Comparison of ENCODE assay signal across 12 cellular contexts in genomic region chr20:41308726-41309413, GRCh38. TPM values are rescaled to one million over a fixed set of nuclear protein-coding genes. Genes with fewer than 3 reads are reported as not detected.
DNase-seq lines count a peak whose midpoint lies in the region; ATAC-seq and TF ChIP-seq lines count a peak whose summit lies in the region.
"Had no signal": no experiment of that assay in that cellular context is flagged by ENCODE, and none has a peak within 500 bp of the region (broad histone marks: within the 10 kb centered on the region; RNA-seq: fewer than 3 reads in every experiment).

No MANE protein-coding gene starts in this region.

- H3K4me3 Mint-ChIP-seq in CD4-positive, alpha-beta T cell, result no peak overlapping the region
- H3K4me3 Mint-ChIP-seq: activated CD4-positive, alpha-beta T cell treated with anti-CD3 and anti-CD28 coated beads, Interleukin-2, amount 10 ng/mL, durations not matched to agents 24 days and 14 days; naive thymus-derived CD8-positive, alpha-beta T cell had no signal

- intact Hi-C loops in CD4-positive, alpha-beta T cell (cut with DNase I, micrococcal nuclease), result no loop called here

- POLR2A ChIA-PET in CD4-positive, alpha-beta T cell (lab: Charles Lee), result interaction anchor here (0.9 kb wide), 1 partner anchor 8 kb away, joined by 3 read pairs; the partner anchor contains the start of gene ZHX3

- DNase-seq in AG20443 (ENCODE audit: low spot score) (peak; percentile 23), RWPE2 (ENCODE audit: low spot score) (no peak), fibroblast of gingiva (ENCODE audit: low read depth) (peak; percentile 39), omental fat pad (ENCODE audit: low spot score) (no peak), NCI-H1105 (lab: John Stamatoyannopoulos, UW) (no peak), kidney tubule cell (ENCODE audit: low spot score) (no peak)
- no peak for DNase-seq in CD4-positive, alpha-beta T cell
- DNase-seq: activated CD4-positive, alpha-beta T cell treated with anti-CD3 and anti-CD28 coated beads, Interleukin-2, amount 10 ng/mL, durations not matched to agents 24 days and 14 days; naive thymus-derived CD8-positive, alpha-beta T cell; NCI-H1694 treated with DMSO at 0.1 percent for 48 hours had no signal

- H3K4me1 ChIP-seq in RWPE2 (ENCODE audit: insufficient read depth, poor library complexity, severe bottlenecking), result peaks cover 27% of the 10 kb centered on the region

- CTCF ChIA-PET in CD4-positive, alpha-beta T cell (lab: Charles Lee), result no interaction called here

- H3K27me3 ChIP-seq in RWPE2 (ENCODE audit: insufficient read depth, poor library complexity, severe bottlenecking), result no peaks in the 10 kb centered on the region
- no peaks in the 10 kb centered on the region for H3K27me3 ChIP-seq in CD4-positive, alpha-beta T cell (ENCODE audit: control insufficient read depth, insufficient read depth, low read length)

- H3K27ac Mint-ChIP-seq in CD4-positive, alpha-beta T cell, result no peak overlapping the region
- H3K27ac Mint-ChIP-seq: activated CD4-positive, alpha-beta T cell treated with anti-CD3 and anti-CD28 coated beads, Interleukin-2, amount 10 ng/mL, durations not matched to agents 24 days and 14 days had no signal

- no peaks in the 10 kb centered on the region for H3K9me3 ChIP-seq in RWPE2 (ENCODE audit: severe bottlenecking)
- no peaks in the 10 kb centered on the region for H3K9me3 ChIP-seq in CD4-positive, alpha-beta T cell (ENCODE audit: control insufficient read depth, low read length)

- no peaks in the 10 kb centered on the region for H3K36me3 Mint-ChIP-seq in CD4-positive, alpha-beta T cell (ENCODE audit: low read depth)

- no peaks in the 10 kb centered on the region for H3K27me3 Mint-ChIP-seq in CD4-positive, alpha-beta T cell
- H3K27me3 Mint-ChIP-seq: activated CD4-positive, alpha-beta T cell treated with anti-CD3 and anti-CD28 coated beads, Interleukin-2, amount 10 ng/mL, durations not matched to agents 24 days and 14 days; naive thymus-derived CD8-positive, alpha-beta T cell had no signal

- peaks cover 3% of the 10 kb centered on the region for H3K4me1 Mint-ChIP-seq in CD4-positive, alpha-beta T cell (ENCODE audit: low read depth)
- H3K4me1 Mint-ChIP-seq: activated CD4-positive, alpha-beta T cell treated with anti-CD3 and anti-CD28 coated beads, Interleukin-2, amount 10 ng/mL, durations not matched to agents 24 days and 14 days had no signal

- TF ChIP-seq CTCF in RWPE2 (IDR thresholded peaks at IDR 0.05; ENCODE audit: poor library complexity, severe bottlenecking) (no peak), omental fat pad (IDR thresholded peaks at IDR 0.05) (no peak)
- TF ChIP-seq CTCF in CD4-positive, alpha-beta T cell (IDR thresholded peaks at IDR 0.05), result no peak

- H3K4me3 ChIP-seq in RWPE2 (ENCODE audit: severe bottlenecking), result no peak overlapping the region

- no peaks in the 10 kb centered on the region for H3K9me3 Mint-ChIP-seq in CD4-positive, alpha-beta T cell
- H3K9me3 Mint-ChIP-seq: activated CD4-positive, alpha-beta T cell treated with anti-CD3 and anti-CD28 coated beads, Interleukin-2, amount 10 ng/mL, durations not matched to agents 24 days and 14 days; naive thymus-derived CD8-positive, alpha-beta T cell had no signal

- peak overlapping the region; percentile 61 for H3K27ac ChIP-seq in RWPE2 (ENCODE audit: poor library complexity, severe bottlenecking)
- H3K27ac ChIP-seq in CD4-positive, alpha-beta T cell (ENCODE audit: low read depth, low read length), result no peak overlapping the region

- peaks cover 13% of the 10 kb centered on the region; the same call in 1 of the 2 replicates for H3K36me3 ChIP-seq in RWPE2 (ENCODE audit: low read depth)

- ATAC-seq in RWPE2 (ENCODE audit: low read depth), result peak; percentile 9; the same call in 2 of the 3 replicates
- peak; percentile 49 for ATAC-seq in omental fat pad (ENCODE audit: low FRiP score)
- ATAC-seq in CD4-positive, alpha-beta T cell (ENCODE audit: poor library complexity), result no peak
- ATAC-seq in HG02642 (IDR thresholded peaks at IDR 0.05; ENCODE audit: poor library complexity, unreplicated experiment), result no peak
- ATAC-seq: HCT116; naive thymus-derived CD8-positive, alpha-beta T cell had no signal

RNA-seq across cellular contexts. Expression of gene ZHX3, which starts 8.7 kb away (rescaled TPM):
- total RNA-seq in omental fat pad, result 10 to 100 TPM; 22.6 to 54.5 (median 45.0) TPM
- 1 to 10 TPM; 6.6 to 7.6 TPM for total RNA-seq in CD4-positive, alpha-beta T cell

RNA-seq across cellular contexts. Expression of gene LPIN3, which starts 31.8 kb away (rescaled TPM):
- total RNA-seq in omental fat pad, result 10 to 100 TPM; 17.2 to 51.2 (median 34.2) TPM
- total RNA-seq in CD4-positive, alpha-beta T cell, result 1 to 10 TPM; 1.9 to 2.4 TPM

RNA-seq across cellular contexts. Expression of gene EMILIN3, which starts 57.7 kb away (rescaled TPM):
- total RNA-seq in omental fat pad, result under 1 TPM in 3 of 4 donors, not detected in 1; 0.12 to 0.37 (median 0.13) TPM
- total RNA-seq in CD4-positive, alpha-beta T cell, result under 1 TPM; 0.11 to 0.22 TPM
- total RNA-seq: naive thymus-derived CD8-positive, alpha-beta T cell had no signal

Comparison
In these comparisons a context has a peak if more than half of its experiments do, and no peak if none do; other contexts are left out.
1. DNase-seq: peak in AG20443 (single experiment) and fibroblast of gingiva (single experiment); none in RWPE2 (single experiment), omental fat pad (single experiment), NCI-H1105 (single experiment), CD4-positive, alpha-beta T cell (0 of 10) and kidney tubule cell (single experiment).
2. ATAC-seq: peak in RWPE2 (single experiment) and omental fat pad (single experiment); none in CD4-positive, alpha-beta T cell (single experiment) and HG02642 (single experiment).
3. RNA of gene LPIN3, which starts 31.8 kb away (total RNA-seq): 17.2 to 51.2 TPM in omental fat pad; 1.9 to 2.4 TPM in CD4-positive, alpha-beta T cell; every median in the first group is over 4 times any median in the second.